Comparison of ENCODE assay signal across 10 cellular contexts in genomic region chr10:128095753-128096469, GRCh38. TPM values are rescaled to one million over a fixed set of nuclear protein-coding genes. Genes with fewer than 3 reads are reported as not detected.
DNase-seq lines count a peak whose midpoint lies in the region; ATAC-seq and TF ChIP-seq lines count a peak whose summit lies in the region.
"Had no signal": no experiment of that assay in that cellular context is flagged by ENCODE, and none has a peak within 500 bp of the region (broad histone marks: within the 10 kb centered on the region; RNA-seq: fewer than 3 reads in every experiment).

No MANE protein-coding gene starts in this region.

- H3K27me3 ChIP-seq in IMR-90 (ENCODE audit: control insufficient read depth, insufficient read depth, low read length) (no peaks in the 10 kb centered on the region), mesenchymal stem cell (ENCODE audit: control insufficient read depth in 1 of 2, insufficient read depth in 1 of 2, low read length in 2 of 2) (no peaks in the 10 kb centered on the region)

- H3K27ac ChIP-seq in IMR-90 (ENCODE audit: insufficient read depth, low read length): no peak overlapping the region
- no peak overlapping the region for H3K27ac ChIP-seq in mesenchymal stem cell (ENCODE audit: low read length, poor library complexity, severe bottlenecking)
- H3K27ac ChIP-seq: thoracic aorta had no signal

- TF ChIP-seq CTCF in IMR-90 (conservative IDR thresholded peaks at IDR 0.05; ENCODE audit: low read depth, low read length): no peak

- H4K20me1 ChIP-seq in IMR-90 (ENCODE audit: insufficient read depth, low read length): no peaks in the 10 kb centered on the region; the same call in 1 of the 2 replicates

- peak overlapping the region; percentile 75 for H3K4me3 Mint-ChIP-seq in activated naive CD8-positive, alpha-beta T cell treated with anti-CD3 and anti-CD28 coated beads, Interleukin-2, amount 10 ng/mL, durations not matched to agents 7 days and 5 days

- TF ChIP-seq POLR2A in IMR-90 (IDR thresholded peaks at IDR 0.05; ENCODE audit: low read depth, low read length): no peak

- WGBS in IMR-90 (ENCODE audit: extremely low coverage in 2 of 2, insufficient read length in 1 of 2), 2 experiments: 92% methylated on average over 6 of the region's 11 CpGs; no CpG with 5 or more reads in 1 of the 2 experiments
- WGBS in mesenchymal stem cell: 91% methylated on average over 11 of the region's 11 CpGs

- H3K23ac ChIP-seq in IMR-90 (ENCODE audit: low read depth, low read length): no peak overlapping the region
- H3K23ac ChIP-seq in mesenchymal stem cell (ENCODE audit: low read length in 2 of 2): no peak overlapping the region

- H2BK15ac ChIP-seq in IMR-90 (ENCODE audit: low read depth, low read length) (no peak overlapping the region), mesenchymal stem cell (ENCODE audit: low read depth, poor library complexity, severe bottlenecking) (no peak overlapping the region)

- H3K4me1 ChIP-seq in IMR-90 (ENCODE audit: control insufficient read depth, insufficient read depth, low read length) (no peaks in the 10 kb centered on the region), mesenchymal stem cell (ENCODE audit: control insufficient read depth, insufficient read depth, low read depth, low read length) (peaks cover 2% of the 10 kb centered on the region)

- H2BK12ac ChIP-seq in mesenchymal stem cell (ENCODE audit: low read length in 2 of 2): no peak overlapping the region

- DNase-seq in activated naive CD4-positive, alpha-beta T cell treated with anti-CD3 and anti-CD28 coated beads, Interleukin-2, amount 50 U/mL, for 72 hours (ENCODE audit: low spot score in 2 of 2): peak in 1 of 2 donors; percentile 45
- DNase-seq in activated naive CD4-positive, alpha-beta T cell treated with Interleukin-2 at 50 U/mL for 16 hours: no peak
- DNase-seq in IMR-90: no peak
- DNase-seq in activated naive CD8-positive, alpha-beta T cell treated with anti-CD3 and anti-CD28 coated beads, Interleukin-2, amount 10 ng/mL, durations not matched to agents 7 days and 5 days: peak; percentile 77
- DNase-seq in AG08396 (ENCODE audit: low spot score): no peak
- DNase-seq in DMS 273 (lab: John Stamatoyannopoulos, UW; ENCODE audit: unreplicated experiment): no peak
- DNase-seq in NCI-H1092 (lab: John Stamatoyannopoulos, UW): no peak
- DNase-seq in mesenchymal stem cell: no peak
- DNase-seq: NCI-H1436 treated with DMSO at 0.1 percent for 48 hours had no signal

- H2AFZ ChIP-seq in IMR-90 (replicated peaks; ENCODE audit: low read length, poor library complexity) (peak overlapping the region; percentile 63), mesenchymal stem cell (ENCODE audit: low read depth, low read length) (no peak overlapping the region)

- H3K36me3 ChIP-seq in IMR-90 (ENCODE audit: control insufficient read depth, insufficient read depth, low read length): peaks cover 12% of the 10 kb centered on the region
- peaks cover 6 to 7% of the 10 kb centered on the region in 2 experiments for H3K36me3 ChIP-seq in mesenchymal stem cell (ENCODE audit: control insufficient read depth in 1 of 2, insufficient read depth in 2 of 2, low read depth in 1 of 2, low read length in 2 of 2)
- H3K36me3 ChIP-seq: thoracic aorta had no signal

- H2BK20ac ChIP-seq in IMR-90 (ENCODE audit: low read depth, low read length): no peak overlapping the region

- peak; percentile 24 to 30 for ATAC-seq in activated naive CD4-positive, alpha-beta T cell treated with anti-CD3 and anti-CD28 coated beads, Interleukin-2, amount 50 U/mL, for 72 hours
- ATAC-seq in IMR-90 (ENCODE audit: low read depth): no peak
- ATAC-seq in activated naive CD8-positive, alpha-beta T cell treated with anti-CD3 and anti-CD28 coated beads, Interleukin-2, amount 10 ng/mL, durations not matched to agents 7 days and 5 days (ENCODE audit: low read depth): peak; percentile 68

- dilution Hi-C loops in IMR-90 (cut with HindIII; ENCODE audit: low sequenced_read_pairs, unreplicated experiment): no loop called here

- in situ Hi-C loops in IMR-90 (cut with MboI; ENCODE audit: low sequenced_read_pairs): no loop called here

- H3K14ac ChIP-seq in IMR-90 (replicated peaks; ENCODE audit: low read depth, low read length) (no peak overlapping the region), mesenchymal stem cell (ENCODE audit: low read length in 2 of 2) (no peak overlapping the region)

- peaks cover 8% of the 10 kb centered on the region; the same call in 1 of the 2 replicates for H3K9me1 ChIP-seq in IMR-90 (ENCODE audit: insufficient read depth, low read length)

- no peak overlapping the region for H4K8ac ChIP-seq in IMR-90 (ENCODE audit: low read depth in 2 of 2, low read length in 2 of 2)
- H4K8ac ChIP-seq in mesenchymal stem cell (ENCODE audit: low read length): no peak overlapping the region

- POLR2A ChIA-PET in IMR-90 (lab: Charles Lee; ENCODE audit: unreplicated experiment): no interaction called here
- POLR2A ChIA-PET in activated naive CD8-positive, alpha-beta T cell treated with anti-CD3 and anti-CD28 coated beads, Interleukin-2, amount 10 ng/mL, durations not matched to agents 7 days and 5 days (lab: Charles Lee): interaction anchor here (0.7 to 2.4 kb wide), 12 partner anchors 9 to 85 kb away, joined by 3 to 14 read pairs (median 3); partner anchors contain the start of gene MKI67

- H3K4ac ChIP-seq in IMR-90 (ENCODE audit: low read depth, low read length): no peak overlapping the region
- H3K4ac ChIP-seq in mesenchymal stem cell (ENCODE audit: low read depth in 1 of 2, low read length in 2 of 2): no peak overlapping the region

- H3K4me2 ChIP-seq in IMR-90 (ENCODE audit: low read depth, low read length) (no peak overlapping the region), mesenchymal stem cell (ENCODE audit: low read length, poor library complexity, severe bottlenecking) (no peak overlapping the region)

- no peak for TF ChIP-seq RAD21 in IMR-90 (IDR thresholded peaks at IDR 0.05; ENCODE audit: low read length)

- H2AK5ac ChIP-seq in IMR-90 (ENCODE audit: low read depth, low read length) (no peak overlapping the region), mesenchymal stem cell (ENCODE audit: low read length, severe bottlenecking) (no peak overlapping the region)

- no peak overlapping the region for H3K56ac ChIP-seq in IMR-90 (ENCODE audit: extremely low read depth, insufficient read depth, low read length)

- H4K5ac ChIP-seq in IMR-90 (ENCODE audit: low read depth, low read length): no peak overlapping the region

- H3K4me3 ChIP-seq in IMR-90 (ENCODE audit: insufficient read depth, low read depth, low read length) (no peak overlapping the region), mesenchymal stem cell (ENCODE audit: insufficient read depth in 1 of 2, low read depth in 1 of 2, low read length in 2 of 2) (no peak overlapping the region)
- H3K4me3 ChIP-seq: thoracic aorta had no signal

- CTCF ChIA-PET in IMR-90 (lab: Yijun Ruan, JAX): no interaction called here

- peaks cover 4 to 10% of the 10 kb centered on the region in 2 experiments; a peak in 3 of 4 replicates for H3K79me1 ChIP-seq in IMR-90 (ENCODE audit: low read depth in 1 of 2, low read length in 2 of 2)
- H3K79me1 ChIP-seq in mesenchymal stem cell (replicated peaks; ENCODE audit: low read length, poor library complexity, severe bottlenecking): peaks cover 16% of the 10 kb centered on the region

- H2AK9ac ChIP-seq in IMR-90 (replicated peaks; ENCODE audit: low read depth, low read length, poor library complexity): peak overlapping the region; percentile 53

- H3K9me3 ChIP-seq in IMR-90 (ENCODE audit: control insufficient read depth, insufficient read depth, low read length): no peaks in the 10 kb centered on the region
- H3K9me3 ChIP-seq in mesenchymal stem cell (ENCODE audit: control insufficient read depth, low read length): no peaks in the 10 kb centered on the region
- H3K9me3 ChIP-seq: thoracic aorta had no signal

- H2BK120ac ChIP-seq in IMR-90 (ENCODE audit: low read depth, low read length) (no peak overlapping the region), mesenchymal stem cell (ENCODE audit: low read depth, low read length) (no peak overlapping the region)

- peaks cover 8 to 45% of the 10 kb centered on the region in 2 donors for H3K36me3 Mint-ChIP-seq in activated naive CD4-positive, alpha-beta T cell treated with anti-CD3 and anti-CD28 coated beads, Interleukin-2, amount 50 U/mL, for 72 hours
- peaks cover 47% of the 10 kb centered on the region for H3K36me3 Mint-ChIP-seq in activated naive CD8-positive, alpha-beta T cell treated with anti-CD3 and anti-CD28 coated beads, Interleukin-2, amount 10 ng/mL, durations not matched to agents 7 days and 5 days

- H3K4me1 Mint-ChIP-seq in activated naive CD8-positive, alpha-beta T cell treated with anti-CD3 and anti-CD28 coated beads, Interleukin-2, amount 10 ng/mL, durations not matched to agents 7 days and 5 days: peaks cover 48% of the 10 kb centered on the region

- H2BK5ac ChIP-seq in IMR-90 (ENCODE audit: low read depth, low read length, poor library complexity, severe bottlenecking): no peak overlapping the region
- H2BK5ac ChIP-seq in mesenchymal stem cell (ENCODE audit: low read depth, low read length, poor library complexity, severe bottlenecking): no peak overlapping the region

- peaks cover 2% of the 10 kb centered on the region for H3K27me3 Mint-ChIP-seq in activated naive CD8-positive, alpha-beta T cell treated with anti-CD3 and anti-CD28 coated beads, Interleukin-2, amount 10 ng/mL, durations not matched to agents 7 days and 5 days

- intact Hi-C loops in IMR-90 (cut with micrococcal nuclease): no loop called here

- H3K27ac Mint-ChIP-seq in activated naive CD4-positive, alpha-beta T cell treated with anti-CD3 and anti-CD28 coated beads, Interleukin-2, amount 50 U/mL, for 72 hours: peak overlapping the region; percentile 73 to 81
- H3K27ac Mint-ChIP-seq in activated naive CD8-positive, alpha-beta T cell treated with anti-CD3 and anti-CD28 coated beads, Interleukin-2, amount 10 ng/mL, durations not matched to agents 7 days and 5 days: peak overlapping the region; percentile 91

- no peak overlapping the region for H3K9ac ChIP-seq in IMR-90 (ENCODE audit: low read depth, low read length)
- H3K9ac ChIP-seq in mesenchymal stem cell (ENCODE audit: low read length): no peak overlapping the region

- H3K9me3 Mint-ChIP-seq in activated naive CD4-positive, alpha-beta T cell treated with anti-CD3 and anti-CD28 coated beads, Interleukin-2, amount 50 U/mL, for 72 hours: no peaks in the 10 kb centered on the region
- no peaks in the 10 kb centered on the region for H3K9me3 Mint-ChIP-seq in activated naive CD8-positive, alpha-beta T cell treated with anti-CD3 and anti-CD28 coated beads, Interleukin-2, amount 10 ng/mL, durations not matched to agents 7 days and 5 days

- BruUV-seq in IMR-90 (replicated peaks; lab: Mats Ljungman, UMichigan): no TSS peak

- H4K91ac ChIP-seq in IMR-90 (ENCODE audit: insufficient read depth, low read depth, low read length): no peak overlapping the region
- H4K91ac ChIP-seq in mesenchymal stem cell (ENCODE audit: low read length): no peak overlapping the region

- no peak overlapping the region for H3K18ac ChIP-seq in IMR-90 (ENCODE audit: low read depth, low read length)
- H3K18ac ChIP-seq in mesenchymal stem cell (ENCODE audit: low read depth in 1 of 2, low read length in 2 of 2): no peak overlapping the region

RNA-seq across cellular contexts. Expression of gene MKI67, which starts 30.3 kb away (rescaled TPM):
- total RNA-seq in activated naive CD4-positive, alpha-beta T cell treated with anti-CD3 and anti-CD28 coated beads, Interleukin-2, amount 50 U/mL, for 72 hours: 100 to 1,000 TPM; 221 to 367 TPM
- 36.4 and 39.2 TPM in 2 replicates for total RNA-seq in IMR-90 (2012; rRNA removed)
- 13.0 and 13.5 TPM in 2 replicates for polyA plus RNA-seq in IMR-90 (2012; rRNA removed)
- polyA plus RNA-seq in IMR-90 (2012; cell fraction: cytosol; rRNA removed): 2.6 and 4.3 TPM in 2 replicates
- polyA plus RNA-seq in IMR-90 (2012; cell fraction: nucleus; rRNA removed; ENCODE audit: low replicate concordance): 3.8 and 11.3 TPM in 2 replicates
- total RNA-seq in activated naive CD8-positive, alpha-beta T cell treated with anti-CD3 and anti-CD28 coated beads, Interleukin-2, amount 10 ng/mL, durations not matched to agents 7 days and 5 days: 100 to 1,000 TPM; 256 to 280 TPM
- polyA plus RNA-seq in mesenchymal stem cell (2013, experiment 1 of 2): 4.9 TPM
- 4.5 TPM for polyA plus RNA-seq in mesenchymal stem cell (2013, experiment 2 of 2)
